In genomic region chr2:202831241-202831997, GRCh38 we compare ENCODE assay signal across 1 cellular context.
TF ChIP-seq lines count a peak whose summit lies in the region.

No MANE protein-coding gene starts in this region.

TF ChIP-seq in HepG2, 621 proteins besides CTCF, POLR2A, EP300 and RAD21 (continued from another document and continues in another):
- TF ChIP-seq, protein P1, sequence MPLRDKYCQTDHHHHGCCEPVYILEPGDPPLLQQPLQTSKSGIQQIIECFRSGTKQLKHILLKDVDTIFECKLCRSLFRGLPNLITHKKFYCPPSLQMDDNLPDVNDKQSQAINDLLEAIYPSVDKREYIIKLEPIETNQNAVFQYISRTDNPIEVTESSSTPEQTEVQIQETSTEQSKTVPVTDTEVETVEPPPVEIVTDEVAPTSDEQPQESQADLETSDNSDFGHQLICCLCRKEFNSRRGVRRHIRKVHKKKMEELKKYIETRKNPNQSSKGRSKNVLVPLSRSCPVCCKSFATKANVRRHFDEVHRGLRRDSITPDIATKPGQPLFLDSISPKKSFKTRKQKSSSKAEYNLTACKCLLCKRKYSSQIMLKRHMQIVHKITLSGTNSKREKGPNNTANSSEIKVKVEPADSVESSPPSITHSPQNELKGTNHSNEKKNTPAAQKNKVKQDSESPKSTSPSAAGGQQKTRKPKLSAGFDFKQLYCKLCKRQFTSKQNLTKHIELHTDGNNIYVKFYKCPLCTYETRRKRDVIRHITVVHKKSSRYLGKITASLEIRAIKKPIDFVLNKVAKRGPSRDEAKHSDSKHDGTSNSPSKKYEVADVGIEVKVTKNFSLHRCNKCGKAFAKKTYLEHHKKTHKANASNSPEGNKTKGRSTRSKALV (CRISPR knock-in tag; IDR thresholded peaks at IDR 0.05), result 0 out of 2 replicates have a peak, but pooled peaks have one; percentile 41
- TF ChIP-seq FOXC1 (CRISPR knock-in tag; IDR thresholded peaks at IDR 0.05; ENCODE audit: borderline replicate concordance) (no peak), HOMEZ (CRISPR knock-in tag; IDR thresholded peaks at IDR 0.05; ENCODE audit: low read depth) (0 out of 2 replicates have a peak, but pooled peaks have one; percentile 73), STAG1 (CRISPR knock-in tag; IDR thresholded peaks at IDR 0.05) (peak; percentile 98), ISX (CRISPR knock-in tag; conservative IDR thresholded peaks at IDR 0.05) (no peak), NONO (IDR thresholded peaks at IDR 0.05) (no peak), NONO (CRISPR knock-in tag; conservative IDR thresholded peaks at IDR 0.05) (no peak), MTA3 (CRISPR knock-in tag; IDR thresholded peaks at IDR 0.05) (no peak), ZNF674 (CRISPR knock-in tag; IDR thresholded peaks at IDR 0.05; ENCODE audit: low read depth) (no peak), ZNF335 (CRISPR knock-in tag; IDR thresholded peaks at IDR 0.05) (0 out of 2 replicates have a peak, but pooled peaks have one; percentile 18), ZBTB46 (CRISPR knock-in tag; IDR thresholded peaks at IDR 0.05; ENCODE audit: borderline replicate concordance) (no peak), ZFP41 (CRISPR knock-in tag; IDR thresholded peaks at IDR 0.05; ENCODE audit: borderline replicate concordance) (no peak), KDM3A (CRISPR knock-in tag; IDR thresholded peaks at IDR 0.05; ENCODE audit: low read depth) (0 out of 2 replicates have a peak, but pooled peaks have one; percentile 42), CCDC6 (CRISPR knock-in tag; IDR thresholded peaks at IDR 0.05) (0 out of 2 replicates have a peak, but pooled peaks have one; percentile 35), MTF2 (CRISPR knock-in tag; IDR thresholded peaks at IDR 0.05; ENCODE audit: borderline replicate concordance) (no peak), BCL6 (CRISPR knock-in tag; IDR thresholded peaks at IDR 0.05) (no peak), SIX1 (CRISPR knock-in tag; IDR thresholded peaks at IDR 0.05; ENCODE audit: borderline replicate concordance) (peak; percentile 22; the same call in 1 of the 2 replicates), ARID5B (CRISPR knock-in tag; IDR thresholded peaks at IDR 0.05) (peak; percentile 37), TBX2 (CRISPR knock-in tag; IDR thresholded peaks at IDR 0.05; ENCODE audit: borderline replicate concordance) (0 out of 2 replicates have a peak, but pooled peaks have one; percentile 32), PPARG (CRISPR knock-in tag; conservative IDR thresholded peaks at IDR 0.05) (peak; percentile 81; the same call in 1 of the 2 replicates), KIAA2018 (CRISPR knock-in tag; IDR thresholded peaks at IDR 0.05; ENCODE audit: borderline replicate concordance) (no peak)
- TF ChIP-seq, protein P2, sequence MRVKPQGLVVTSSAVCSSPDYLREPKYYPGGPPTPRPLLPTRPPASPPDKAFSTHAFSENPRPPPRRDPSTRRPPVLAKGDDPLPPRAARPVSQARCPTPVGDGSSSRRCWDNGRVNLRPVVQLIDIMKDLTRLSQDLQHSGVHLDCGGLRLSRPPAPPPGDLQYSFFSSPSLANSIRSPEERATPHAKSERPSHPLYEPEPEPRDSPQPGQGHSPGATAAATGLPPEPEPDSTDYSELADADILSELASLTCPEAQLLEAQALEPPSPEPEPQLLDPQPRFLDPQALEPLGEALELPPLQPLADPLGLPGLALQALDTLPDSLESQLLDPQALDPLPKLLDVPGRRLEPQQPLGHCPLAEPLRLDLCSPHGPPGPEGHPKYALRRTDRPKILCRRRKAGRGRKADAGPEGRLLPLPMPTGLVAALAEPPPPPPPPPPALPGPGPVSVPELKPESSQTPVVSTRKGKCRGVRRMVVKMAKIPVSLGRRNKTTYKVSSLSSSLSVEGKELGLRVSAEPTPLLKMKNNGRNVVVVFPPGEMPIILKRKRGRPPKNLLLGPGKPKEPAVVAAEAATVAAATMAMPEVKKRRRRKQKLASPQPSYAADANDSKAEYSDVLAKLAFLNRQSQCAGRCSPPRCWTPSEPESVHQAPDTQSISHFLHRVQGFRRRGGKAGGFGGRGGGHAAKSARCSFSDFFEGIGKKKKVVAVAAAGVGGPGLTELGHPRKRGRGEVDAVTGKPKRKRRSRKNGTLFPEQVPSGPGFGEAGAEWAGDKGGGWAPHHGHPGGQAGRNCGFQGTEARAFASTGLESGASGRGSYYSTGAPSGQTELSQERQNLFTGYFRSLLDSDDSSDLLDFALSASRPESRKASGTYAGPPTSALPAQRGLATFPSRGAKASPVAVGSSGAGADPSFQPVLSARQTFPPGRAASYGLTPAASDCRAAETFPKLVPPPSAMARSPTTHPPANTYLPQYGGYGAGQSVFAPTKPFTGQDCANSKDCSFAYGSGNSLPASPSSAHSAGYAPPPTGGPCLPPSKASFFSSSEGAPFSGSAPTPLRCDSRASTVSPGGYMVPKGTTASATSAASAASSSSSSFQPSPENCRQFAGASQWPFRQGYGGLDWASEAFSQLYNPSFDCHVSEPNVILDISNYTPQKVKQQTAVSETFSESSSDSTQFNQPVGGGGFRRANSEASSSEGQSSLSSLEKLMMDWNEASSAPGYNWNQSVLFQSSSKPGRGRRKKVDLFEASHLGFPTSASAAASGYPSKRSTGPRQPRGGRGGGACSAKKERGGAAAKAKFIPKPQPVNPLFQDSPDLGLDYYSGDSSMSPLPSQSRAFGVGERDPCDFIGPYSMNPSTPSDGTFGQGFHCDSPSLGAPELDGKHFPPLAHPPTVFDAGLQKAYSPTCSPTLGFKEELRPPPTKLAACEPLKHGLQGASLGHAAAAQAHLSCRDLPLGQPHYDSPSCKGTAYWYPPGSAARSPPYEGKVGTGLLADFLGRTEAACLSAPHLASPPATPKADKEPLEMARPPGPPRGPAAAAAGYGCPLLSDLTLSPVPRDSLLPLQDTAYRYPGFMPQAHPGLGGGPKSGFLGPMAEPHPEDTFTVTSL (CRISPR knock-in tag; IDR thresholded peaks at IDR 0.05; ENCODE audit: borderline replicate concordance), result 0 out of 2 replicates have a peak, but pooled peaks have one; percentile 16
- TF ChIP-seq, protein P3, sequence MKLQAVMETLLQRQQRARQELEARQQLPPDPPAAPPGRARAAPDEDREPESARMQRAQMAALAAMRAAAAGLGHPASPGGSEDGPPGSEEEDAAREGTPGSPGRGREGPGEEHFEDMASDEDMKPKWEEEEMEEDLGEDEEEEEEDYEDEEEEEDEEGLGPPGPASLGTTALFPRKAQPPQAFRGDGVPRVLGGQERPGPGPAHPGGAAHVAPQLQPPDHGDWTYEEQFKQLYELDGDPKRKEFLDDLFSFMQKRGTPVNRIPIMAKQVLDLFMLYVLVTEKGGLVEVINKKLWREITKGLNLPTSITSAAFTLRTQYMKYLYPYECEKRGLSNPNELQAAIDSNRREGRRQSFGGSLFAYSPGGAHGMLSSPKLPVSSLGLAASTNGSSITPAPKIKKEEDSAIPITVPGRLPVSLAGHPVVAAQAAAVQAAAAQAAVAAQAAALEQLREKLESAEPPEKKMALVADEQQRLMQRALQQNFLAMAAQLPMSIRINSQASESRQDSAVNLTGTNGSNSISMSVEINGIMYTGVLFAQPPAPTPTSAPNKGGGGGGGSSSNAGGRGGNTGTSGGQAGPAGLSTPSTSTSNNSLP (IDR thresholded peaks at IDR 0.05; ENCODE audit: low read depth, low read length), result peak; percentile 17; the same call in 1 of the 2 replicates
- TF ChIP-seq, protein P4, sequence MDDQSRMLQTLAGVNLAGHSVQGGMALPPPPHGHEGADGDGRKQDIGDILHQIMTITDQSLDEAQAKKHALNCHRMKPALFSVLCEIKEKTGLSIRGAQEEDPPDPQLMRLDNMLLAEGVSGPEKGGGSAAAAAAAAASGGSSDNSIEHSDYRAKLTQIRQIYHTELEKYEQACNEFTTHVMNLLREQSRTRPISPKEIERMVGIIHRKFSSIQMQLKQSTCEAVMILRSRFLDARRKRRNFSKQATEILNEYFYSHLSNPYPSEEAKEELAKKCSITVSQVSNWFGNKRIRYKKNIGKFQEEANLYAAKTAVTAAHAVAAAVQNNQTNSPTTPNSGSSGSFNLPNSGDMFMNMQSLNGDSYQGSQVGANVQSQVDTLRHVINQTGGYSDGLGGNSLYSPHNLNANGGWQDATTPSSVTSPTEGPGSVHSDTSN (CRISPR knock-in tag; IDR thresholded peaks at IDR 0.05; ENCODE audit: borderline replicate concordance), result no peak
